19 cellular contexts compared by ENCODE assay signal in genomic region chr1:25427696-25428095, GRCh38. TPM values are rescaled to one million over a fixed set of nuclear protein-coding genes. Genes with fewer than 3 reads are reported as not detected.
"Had no signal": no experiment of that assay in that cellular context is flagged by ENCODE, and none has a peak within 500 bp of the region (broad histone marks: within the 10 kb centered on the region; RNA-seq: fewer than 3 reads in every experiment).

No MANE protein-coding gene starts in this region.

- H3K27me3 ChIP-seq: ascending aorta, foreskin keratinocyte, left lung, right atrium auricular region, thyroid gland had no signal

- H3K27ac Mint-ChIP-seq: activated T-helper 2 cell treated with anti-CD3 and anti-CD28 coated beads, Interferon-gamma antibody, Interleukin-2, Interleukin-4, amounts not matched to agents 10 μg/mL and 5 μg/mL and 100 μg/mL, durations not matched to agents 14 hours and 24 hours and 36 hours; WTC11 had no signal

- H3K36me3 Mint-ChIP-seq: WTC11 had no signal

- H3K27ac ChIP-seq: ascending aorta, foreskin keratinocyte, left lung, psoas muscle, right atrium auricular region, thyroid gland had no signal

- DNase-seq: activated CD8-positive, alpha-beta memory T cell treated with anti-CD3 and anti-CD28 coated beads, Interleukin-2, amount 50 U/mL, for 48 hours; activated naive CD4-positive, alpha-beta T cell; activated T-cell treated with anti-CD3 and anti-CD28 coated beads, Interleukin-2, amount 50 U/mL, for 4 hours; central memory CD4-positive, alpha-beta T cell; foreskin keratinocyte; kidney; left lung; naive thymus-derived CD4-positive, alpha-beta T cell; psoas muscle; stimulated activated CD4-positive, alpha-beta T cell treated with anti-CD3 and anti-CD28 coated beads, Interleukin-4, amount 100 ng/mL, for 24 hours; stimulated activated naive CD8-positive, alpha-beta T cell treated with anti-CD3 and anti-CD28 coated beads, Interleukin-15, Interleukin-2, amounts not matched to agents 100 U/mL and 50 U/mL, for 24 hours; T-helper 9 cell; thyroid gland had no signal

- H3K9me3 ChIP-seq: ascending aorta, left lung, psoas muscle, right atrium auricular region, thyroid gland had no signal

- H3K9me3 Mint-ChIP-seq: activated T-cell treated with anti-CD3 and anti-CD28 coated beads, Interleukin-2, amount 50 U/mL, for 4 hours; activated T-helper 2 cell treated with anti-CD3 and anti-CD28 coated beads, Interferon-gamma antibody, Interleukin-2, Interleukin-4, amounts not matched to agents 10 μg/mL and 5 μg/mL and 100 μg/mL, durations not matched to agents 14 hours and 24 hours and 36 hours; WTC11 had no signal

- H3K36me3 ChIP-seq: ascending aorta, left lung, right atrium auricular region, thyroid gland had no signal

- ATAC-seq: activated T-cell treated with anti-CD3 and anti-CD28 coated beads, Interleukin-2, amount 50 U/mL, for 4 hours; foreskin keratinocyte; left lung; naive thymus-derived CD4-positive, alpha-beta T cell; psoas muscle; stimulated activated naive CD8-positive, alpha-beta T cell treated with anti-CD3 and anti-CD28 coated beads, Interleukin-15, Interleukin-2, amounts not matched to agents 100 U/mL and 50 U/mL, for 24 hours; WTC11 had no signal

- H3K4me3 ChIP-seq: ascending aorta, left lung, lung, psoas muscle, right atrium auricular region, thyroid gland had no signal

RNA-seq across cellular contexts. Expression of gene RHCE, which starts 7.1 kb away (rescaled TPM):
- total RNA-seq: ascending aorta, subcutaneous adipose tissue had no signal
